27 cellular contexts compared by ENCODE assay signal in genomic region chr4:901192-901910, GRCh38.
"Had no signal": no experiment of that assay in that cellular context is flagged by ENCODE, and none has a peak within 500 bp of the region (broad histone marks: within the 10 kb centered on the region; RNA-seq: fewer than 3 reads in every experiment).

No MANE protein-coding gene starts in this region.

- H3K9me3 ChIP-seq: heart left ventricle, mucosa of descending colon, pancreas, prostate gland, right lobe of liver, suprapubic skin, tibial nerve, uterus had no signal

- H3K4me2 ChIP-seq: smooth muscle cell had no signal

- DNase-seq: glutamatergic neuron; hypothalamus; immature natural killer cell; midbrain; naive thymus-derived CD4-positive, alpha-beta T cell; nephron progenitor cell; nucleus accumbens; posterior cingulate gyrus; retina; right lobe of liver; stimulated activated CD4-positive, alpha-beta T cell treated with anti-CD3 and anti-CD28 coated beads, Interleukin-1b, Interleukin-23, amount 100 ng/mL, for 48 hours; stimulated activated CD4-positive, alpha-beta T cell treated with anti-CD3 and anti-CD28 coated beads, Interleukin-2, amount 100 ng/mL, for 48 hours; stimulated activated CD4-positive, alpha-beta T cell treated with anti-CD3 and anti-CD28 coated beads, Interleukin-4, amount 100 ng/mL, for 4 hours; stimulated activated CD8-positive, alpha-beta memory T cell treated with anti-CD3 and anti-CD28 coated beads, Interleukin-4, amount 100 ng/mL, for 48 hours; stimulated activated naive CD4-positive, alpha-beta T cell; uterus had no signal

- H3K4me3 ChIP-seq: heart left ventricle, lung, mucosa of descending colon, pancreas, prostate gland, right lobe of liver, smooth muscle cell, suprapubic skin, tibial nerve, uterus had no signal

- H3K4me3 Mint-ChIP-seq: immature natural killer cell; naive thymus-derived CD4-positive, alpha-beta T cell; nephron progenitor cell; stimulated activated naive CD8-positive, alpha-beta T cell treated with anti-CD3 and anti-CD28 coated beads, Interleukin-15, Interleukin-2, amounts not matched to agents 100 ng/mL and 50 ng/mL, for 24 hours; type B pancreatic cell had no signal

- ATAC-seq: left lobe of liver; mucosa of descending colon; naive thymus-derived CD4-positive, alpha-beta T cell; pancreas; right lobe of liver had no signal

- H3K36me3 ChIP-seq: uterus had no signal

- H3K9me3 Mint-ChIP-seq: immature natural killer cell; nephron progenitor cell; stimulated activated naive CD8-positive, alpha-beta T cell treated with anti-CD3 and anti-CD28 coated beads, Interleukin-15, Interleukin-2, amounts not matched to agents 100 ng/mL and 50 ng/mL, for 24 hours; type B pancreatic cell had no signal

- H3K27ac Mint-ChIP-seq: nephron progenitor cell had no signal

- H3K27ac ChIP-seq: heart left ventricle, pancreas, prostate gland, right lobe of liver, suprapubic skin, tibial nerve, uterus had no signal

- H3K27me3 ChIP-seq: heart left ventricle, pancreas, right lobe of liver, suprapubic skin, tibial nerve, uterus had no signal

- H3K4me1 ChIP-seq: heart left ventricle, pancreas, prostate gland, right lobe of liver, suprapubic skin, tibial nerve, uterus had no signal
